In genomic region chr5:132802685-132803066, GRCh38 we compare ENCODE assay signal across 9 cellular contexts. TPM values are rescaled to one million over a fixed set of nuclear protein-coding genes. Genes with fewer than 3 reads are reported as not detected.
"Had no signal": no experiment of that assay in that cellular context is flagged by ENCODE, and none has a peak within 500 bp of the region (broad histone marks: within the 10 kb centered on the region; RNA-seq: fewer than 3 reads in every experiment).

No MANE protein-coding gene starts in this region.

RNA-seq across cellular contexts. Expression of gene SOWAHA, which starts 10.4 kb away (rescaled TPM):
- total RNA-seq: naive thymus-derived CD8-positive, alpha-beta T cell; natural killer cell treated with Interleukin-12 subunit alpha and Interleukin-12 subunit beta and Interleukin-15 and Interleukin-18, amount 100 ng/mL, for 72 hours; neural crest cell; osteocyte; posterior vena cava; pulmonary artery endothelial cell; right atrium auricular region; spleen; vagina had no signal
- polyA plus RNA-seq: naive thymus-derived CD8-positive, alpha-beta T cell had no signal

RNA-seq across cellular contexts. Expression of gene SHROOM1, which starts 27.8 kb away (rescaled TPM):
- total RNA-seq: naive thymus-derived CD8-positive, alpha-beta T cell had no signal
- polyA plus RNA-seq: naive thymus-derived CD8-positive, alpha-beta T cell had no signal

RNA-seq across cellular contexts. Expression of gene CCNI2, which starts 55.5 kb away (rescaled TPM):
- total RNA-seq: neural crest cell, osteocyte, posterior vena cava, pulmonary artery endothelial cell, right atrium auricular region, vagina had no signal
